14 cellular contexts compared by ENCODE assay signal in genomic region chr2:36333350-36334012, GRCh38. TPM values are rescaled to one million over a fixed set of nuclear protein-coding genes. Genes with fewer than 3 reads are reported as not detected.
DNase-seq lines count a peak whose midpoint lies in the region; ATAC-seq, FAIRE-seq and TF ChIP-seq lines count a peak whose summit lies in the region.
"Had no signal": no experiment of that assay in that cellular context is flagged by ENCODE, and none has a peak within 500 bp of the region (broad histone marks: within the 10 kb centered on the region; RNA-seq: fewer than 3 reads in every experiment).

No MANE protein-coding gene starts in this region.

- TF ChIP-seq POLR2A in H54 (IDR thresholded peaks at IDR 0.05; ENCODE audit: low read depth, low read length), result no peak

- no peaks in the 10 kb centered on the region for H3K9me3 ChIP-seq in neural cell (ENCODE audit: low read length)
- H3K9me3 ChIP-seq: SJSA1 had no signal

- peak; percentile 36 for FAIRE-seq in H54 (lab: Jason Lieb, UNC)

- in situ Hi-C loops in GM13976 (cut with MboI; ENCODE audit: low sequenced_read_pairs, unreplicated experiment), result no loop called here

- TF ChIP-seq RAD21 in neural cell (conservative IDR thresholded peaks at IDR 0.05), result peak; percentile 49

- no peaks in the 10 kb centered on the region for H3K36me3 ChIP-seq in neural cell (ENCODE audit: insufficient read depth, low read length)
- H3K36me3 ChIP-seq: SJSA1 had no signal

- no peaks in the 10 kb centered on the region for H3F3A ChIP-seq in neural cell (ENCODE audit: insufficient read depth, low read length, poor library complexity, severe bottlenecking)

- ATAC-seq in sciatic nerve, result no peak

- no peaks in the 10 kb centered on the region for H3K9me2 ChIP-seq in neural cell (ENCODE audit: insufficient read depth, low read length)

- H3K4me3 ChIP-seq in neural cell (ENCODE audit: low read length), result no peak overlapping the region
- H3K4me3 ChIP-seq: SJSA1 had no signal

- H3K27me3 ChIP-seq in neural cell (ENCODE audit: insufficient read depth, low read depth, low read length), result no peaks in the 10 kb centered on the region
- H3K27me3 ChIP-seq: SJSA1 had no signal

- TF ChIP-seq CTCF in neural cell (IDR thresholded peaks at IDR 0.05; ENCODE audit: poor library complexity, severe bottlenecking) (no peak), GM13976 (IDR thresholded peaks at IDR 0.05; ENCODE audit: borderline replicate concordance, control extremely low read depth, extremely low read depth, insufficient read depth, missing control alignments) (no peak)

- no peak for TF ChIP-seq EP300 in neural cell (conservative IDR thresholded peaks at IDR 0.05; ENCODE audit: poor library complexity, severe bottlenecking)

- peak; percentile 4 to 5 for DNase-seq in activated CD4-positive, alpha-beta T cell treated with anti-CD3 and anti-CD28 coated beads for 4 hours
- no peak for DNase-seq in activated CD4-positive, alpha-beta T cell treated with anti-CD3 and anti-CD28 coated beads, Interleukin-2, amount 50 U/mL, for 1 hour
- no peak for DNase-seq in H54 (ENCODE audit: insufficient read length, low spot score)
- peak; percentile 34 for DNase-seq in SW480 (ENCODE audit: low spot score)
- no peak for DNase-seq in sciatic nerve (ENCODE audit: low spot score)
- no peak for DNase-seq in pons (ENCODE audit: low spot score)
- no peak for DNase-seq in GM13976 (ENCODE audit: low spot score)
- DNase-seq: activated CD4-positive, alpha-beta T cell treated with anti-CD3 and anti-CD28 coated beads for 1 hour; activated effector memory CD4-positive, alpha-beta T cell treated with Interleukin-2 at 50 U/mL for 16 hours; caudate nucleus; erythroblast; stimulated activated CD4-positive, alpha-beta T cell treated with anti-CD3 and anti-CD28 coated beads, Interleukin-2, amount 100 ng/mL, for 24 hours had no signal

- no peaks in the 10 kb centered on the region for H3K79me2 ChIP-seq in neural cell (replicated peaks; ENCODE audit: insufficient read depth, low read length)

- no peak overlapping the region for H3K27ac ChIP-seq in neural cell (ENCODE audit: low read length)
- H3K27ac ChIP-seq: SJSA1 had no signal

- no peak overlapping the region for H3K4me2 ChIP-seq in neural cell (ENCODE audit: low read length)

- intact Hi-C loops in sciatic nerve (cut with DNase I), result no loop called here

- H3K9ac ChIP-seq in neural cell (ENCODE audit: low read length), result no peak overlapping the region

- no peaks in the 10 kb centered on the region for H4K20me1 ChIP-seq in neural cell (ENCODE audit: insufficient read depth)

- no peak overlapping the region for H2AFZ ChIP-seq in neural cell (ENCODE audit: low read depth, low read length)

TF ChIP-seq in neural cell, 6 proteins besides CTCF, POLR2A, EP300 and RAD21:
- TF ChIP-seq REST (IDR thresholded peaks at IDR 0.05; ENCODE audit: borderline replicate concordance) (no peak), SMC3 (conservative IDR thresholded peaks at IDR 0.05; ENCODE audit: poor library complexity) (no peak), TAF1 (IDR thresholded peaks at IDR 0.05; ENCODE audit: low read depth) (no peak), MXI1 (conservative IDR thresholded peaks at IDR 0.05; ENCODE audit: poor library complexity, severe bottlenecking) (no peak), EZH2 (IDR thresholded peaks at IDR 0.05; ENCODE audit: borderline replicate concordance, insufficient read depth, low read length, poor library complexity, severe bottlenecking) (no peak), POLR2AphosphoS5 (IDR thresholded peaks at IDR 0.05) (no peak)

RNA-seq across cellular contexts. Expression of gene CRIM1, which starts 22.1 kb away (rescaled TPM):
- 6.7 and 6.8 TPM in 2 replicates for polyA plus RNA-seq in neural cell
- 14.8 and 18.3 TPM in 2 replicates for polyA minus RNA-seq in neural cell
- total RNA-seq in sciatic nerve, result 209 TPM

Comparison
In these comparisons a context has a peak if more than half of its experiments do, and no peak if none do; other contexts are left out.
1. DNase-seq: peak in activated CD4-positive, alpha-beta T cell treated with anti-CD3 and anti-CD28 coated beads for 4 hours (2 of 2) and SW480 (single experiment); none in activated CD4-positive, alpha-beta T cell treated with anti-CD3 and anti-CD28 coated beads, Interleukin-2, amount 50 U/mL, for 1 hour (single experiment), H54 (single experiment), sciatic nerve (single experiment), pons (single experiment) and GM13976 (single experiment).